In the genomic region with DNA sequence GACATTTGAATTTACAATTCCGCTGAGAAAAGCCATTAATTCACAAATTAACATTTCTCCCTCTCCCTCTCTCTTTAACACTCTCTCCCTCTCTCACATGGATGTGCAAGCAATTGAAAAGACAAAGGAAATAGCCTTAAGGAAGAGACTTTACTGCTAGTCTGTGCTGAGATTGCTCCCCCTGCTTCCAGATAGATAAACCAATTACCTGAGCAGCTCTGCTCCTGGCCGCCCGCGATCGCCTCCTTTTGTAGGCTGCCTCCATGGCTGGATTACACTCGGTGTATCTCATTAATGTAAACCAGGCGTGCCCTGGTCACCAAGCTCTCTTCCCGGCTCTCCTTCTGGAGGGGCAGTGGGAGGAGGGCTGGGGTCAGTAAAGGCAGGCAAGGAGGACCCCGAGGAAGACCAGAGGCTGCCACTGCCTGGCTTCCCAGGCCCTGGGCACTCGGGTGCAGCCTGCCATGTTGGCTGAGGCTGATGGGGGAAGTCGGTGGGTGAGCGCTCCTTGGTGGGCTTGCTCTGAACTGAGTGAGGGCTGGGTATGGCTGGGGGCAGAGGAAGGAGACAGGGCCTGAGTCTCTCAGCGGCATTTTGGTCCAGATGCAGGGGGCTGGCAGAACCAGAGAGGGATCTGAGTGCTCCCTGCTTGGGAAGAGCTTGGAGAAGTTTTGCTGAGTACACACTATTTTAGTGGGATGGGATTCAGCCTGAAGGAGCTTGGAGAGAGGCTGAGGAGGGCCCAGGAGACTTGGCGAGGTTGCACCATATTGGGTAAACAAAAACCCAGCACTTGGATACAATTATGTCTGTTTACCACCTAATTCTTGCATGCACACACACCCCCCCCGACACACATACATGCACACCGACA, we compare ENCODE assay signal across 21 cellular contexts. TPM values are rescaled to one million over a fixed set of nuclear protein-coding genes. Genes with fewer than 3 reads are reported as not detected.
A peak's percentile ranks its signal among the peaks of the same experiment; 100 is the strongest.
DNase-seq lines count a peak whose midpoint lies in the region; ATAC-seq, FAIRE-seq and TF ChIP-seq lines count a peak whose summit lies in the region.
"Had no signal": no experiment of that assay in that cellular context is flagged by ENCODE, and none has a peak within 500 bp of the region (broad histone marks: within the 10 kb centered on the region; RNA-seq: fewer than 3 reads in every experiment).

No MANE protein-coding gene starts in this region.

- TF ChIP-seq RAD21 in SK-N-SH (IDR thresholded peaks at IDR 0.05; ENCODE audit: low read length), result peak; percentile 30; the same call in 1 of the 2 replicates

- TF ChIP-seq CTCF in SK-N-SH (IDR thresholded peaks at IDR 0.05) (no peak), kidney (IDR thresholded peaks at IDR 0.05; ENCODE audit: borderline replicate concordance, extremely low read depth, insufficient read depth) (no peak), type B pancreatic cell (conservative IDR thresholded peaks at IDR 0.05) (no peak)

- H2AFZ ChIP-seq in SK-N-SH (ENCODE audit: low read depth), result no peak overlapping the region

- WGBS in SK-N-SH (ENCODE audit: low lambda C conversion rate), result 39% methylated on average over 16 of the region's 16 CpGs

- H3K4me1 Mint-ChIP-seq in type B pancreatic cell (ENCODE audit: unreplicated experiment), result peaks cover 35% of the 10 kb centered on the region

- peaks cover 0 to 57% of the 10 kb centered on the region in 2 experiments; a peak in 1 of 4 replicates for H3K4me1 ChIP-seq in SK-N-SH (ENCODE audit: control insufficient read depth in 1 of 2, insufficient read depth in 2 of 2, low read depth in 1 of 2, low read length in 1 of 2)
- peaks cover 10 to 19% of the 10 kb centered on the region in 2 donors for H3K4me1 ChIP-seq in kidney (ENCODE audit: control insufficient read depth in 1 of 2, insufficient read depth in 1 of 2, low read depth in 1 of 2, low read length in 2 of 2)

- no peaks in the 10 kb centered on the region for H3F3A ChIP-seq in SK-N-SH (replicated peaks; ENCODE audit: insufficient read depth)

- H3K79me2 ChIP-seq in SK-N-SH (ENCODE audit: insufficient read depth), result no peaks in the 10 kb centered on the region

- peaks cover 36% of the 10 kb centered on the region for H3K27me3 Mint-ChIP-seq in type B pancreatic cell

- H3K4me2 ChIP-seq in SK-N-SH, result no peak overlapping the region
- H3K4me2 ChIP-seq: KMS-11 had no signal

- peak; percentile 77 for DNase-seq in SK-N-SH
- DNase-seq in SK-N-DZ (ENCODE audit: low spot score), result peak; percentile 68
- DNase-seq in kidney, result peak; percentile 43
- no peak for DNase-seq in type B pancreatic cell (ENCODE audit: extremely low spot score, unreplicated experiment)
- no peak for DNase-seq in KG1 (lab: John Stamatoyannopoulos, UW)
- no peak for DNase-seq in COLO668 (lab: John Stamatoyannopoulos, UW; ENCODE audit: unreplicated experiment)
- DNase-seq in NCI-H146 (lab: John Stamatoyannopoulos, UW), result no peak
- DNase-seq: C1 segment of cervical spinal cord, DMS53, NCI-H1105, NCI-H187, NCI-H446 treated with DMSO at 0.1 percent for 48 hours, NCI-H774, SHP77 had no signal

- no peaks in the 10 kb centered on the region for H3K36me3 ChIP-seq in SK-N-SH (replicated peaks in 1 of 2; ENCODE audit: control insufficient read depth in 1 of 2, insufficient read depth in 2 of 2, low read length in 1 of 2)
- peaks cover 12 to 19% of the 10 kb centered on the region in 2 donors for H3K36me3 ChIP-seq in kidney (ENCODE audit: control insufficient read depth in 1 of 2, insufficient read depth in 2 of 2, low read length in 2 of 2)

- peak overlapping the region in 1 of 2 experiments; percentile 80; a peak in 2 of 4 replicates for H3K27ac ChIP-seq in SK-N-SH (ENCODE audit: low read depth in 2 of 2, low read length in 1 of 2)
- no peak overlapping the region for H3K27ac ChIP-seq in kidney (ENCODE audit: low read depth in 2 of 2, low read length in 2 of 2)
- H3K27ac ChIP-seq: 22Rv1, KMS-11 had no signal

- no peaks in the 10 kb centered on the region for H3K9me2 ChIP-seq in SK-N-SH

- no peak for FAIRE-seq in kidney (lab: Jason Lieb, UNC)
- FAIRE-seq: GM19239, HTR-8/SVneo, RCC 7860 had no signal

- TF ChIP-seq EP300 in SK-N-SH (IDR thresholded peaks at IDR 0.05; ENCODE audit: borderline replicate concordance in 1 of 2, low read depth in 1 of 2, low read length in 1 of 2), result no peak

- peak overlapping the region; percentile 34 for H3K27ac Mint-ChIP-seq in type B pancreatic cell

- H3K36me3 Mint-ChIP-seq in type B pancreatic cell, result no peaks in the 10 kb centered on the region

- CTCF ChIA-PET in SK-N-SH (lab: Yijun Ruan, JAX), result interaction anchor here (0.7 to 1.7 kb wide), 13 partner anchors 10 to 118 kb away, joined by 3 to 8 read pairs (median 3); no protein-coding TSS in a partner anchor

- intact Hi-C loops in kidney (cut with DNase I), result no loop called here

- no peak overlapping the region for H3K9ac ChIP-seq in SK-N-SH
- H3K9ac ChIP-seq in kidney (ENCODE audit: low read length in 2 of 2), result no peak overlapping the region
- H3K9ac ChIP-seq: KMS-11 had no signal

- H3K27me3 ChIP-seq in SK-N-SH (ENCODE audit: insufficient read depth), result peaks cover 18% of the 10 kb centered on the region; the same call in 1 of the 2 replicates

- H3K4me3 Mint-ChIP-seq in type B pancreatic cell, result no peak overlapping the region

- H4K20me1 ChIP-seq in SK-N-SH (ENCODE audit: insufficient read depth), result no peaks in the 10 kb centered on the region

- H3K9me3 ChIP-seq in SK-N-SH (no peaks in the 10 kb centered on the region), kidney (ENCODE audit: control insufficient read depth in 1 of 2, low read length in 2 of 2) (no peaks in the 10 kb centered on the region)

- no peak overlapping the region for H3K4me3 ChIP-seq in SK-N-SH (ENCODE audit: low read depth in 2 of 2, low read length in 1 of 2)
- H3K4me3 ChIP-seq in kidney (ENCODE audit: low read length in 2 of 2), result no peak overlapping the region

- H3K9me3 Mint-ChIP-seq in type B pancreatic cell, result no peaks in the 10 kb centered on the region

- no peak for ATAC-seq in SK-N-SH treated with all-trans-retinoic acid at 6 μM for 48 hours

- POLR2A ChIA-PET in SK-N-SH (lab: Yijun Ruan, JAX), result interaction anchor here (0.8 to 1.1 kb wide), 2 partner anchors 18 to 75 kb away, joined by 3 read pairs; no protein-coding TSS in a partner anchor

TF ChIP-seq in SK-N-SH, 30 proteins besides CTCF, POLR2A, EP300 and RAD21:
- TF ChIP-seq EZH2phosphoT487 (IDR thresholded peaks at IDR 0.05; ENCODE audit: borderline replicate concordance, low read depth) (no peak), GATA2 (CRISPR knock-in tag; IDR thresholded peaks at IDR 0.05) (peak; percentile 71)

TF ChIP-seq in SK-N-SH treated with all-trans-retinoic acid at 6 μM for 48 hours, 23 proteins besides CTCF, POLR2A, EP300 and RAD21 (continues in another document):
- TF ChIP-seq GLIS3 (CRISPR knock-in tag; IDR thresholded peaks at IDR 0.05), result no peak
- TF ChIP-seq ZFP3 (CRISPR knock-in tag; IDR thresholded peaks at IDR 0.05), result no peak
- no peak for TF ChIP-seq CREB5 (CRISPR knock-in tag; IDR thresholded peaks at IDR 0.05; ENCODE audit: low read depth)
- TF ChIP-seq ZC3H10 (CRISPR knock-in tag; IDR thresholded peaks at IDR 0.05), result no peak
- TF ChIP-seq ZFP30 (CRISPR knock-in tag; IDR thresholded peaks at IDR 0.05), result no peak
- TF ChIP-seq, protein P1, sequence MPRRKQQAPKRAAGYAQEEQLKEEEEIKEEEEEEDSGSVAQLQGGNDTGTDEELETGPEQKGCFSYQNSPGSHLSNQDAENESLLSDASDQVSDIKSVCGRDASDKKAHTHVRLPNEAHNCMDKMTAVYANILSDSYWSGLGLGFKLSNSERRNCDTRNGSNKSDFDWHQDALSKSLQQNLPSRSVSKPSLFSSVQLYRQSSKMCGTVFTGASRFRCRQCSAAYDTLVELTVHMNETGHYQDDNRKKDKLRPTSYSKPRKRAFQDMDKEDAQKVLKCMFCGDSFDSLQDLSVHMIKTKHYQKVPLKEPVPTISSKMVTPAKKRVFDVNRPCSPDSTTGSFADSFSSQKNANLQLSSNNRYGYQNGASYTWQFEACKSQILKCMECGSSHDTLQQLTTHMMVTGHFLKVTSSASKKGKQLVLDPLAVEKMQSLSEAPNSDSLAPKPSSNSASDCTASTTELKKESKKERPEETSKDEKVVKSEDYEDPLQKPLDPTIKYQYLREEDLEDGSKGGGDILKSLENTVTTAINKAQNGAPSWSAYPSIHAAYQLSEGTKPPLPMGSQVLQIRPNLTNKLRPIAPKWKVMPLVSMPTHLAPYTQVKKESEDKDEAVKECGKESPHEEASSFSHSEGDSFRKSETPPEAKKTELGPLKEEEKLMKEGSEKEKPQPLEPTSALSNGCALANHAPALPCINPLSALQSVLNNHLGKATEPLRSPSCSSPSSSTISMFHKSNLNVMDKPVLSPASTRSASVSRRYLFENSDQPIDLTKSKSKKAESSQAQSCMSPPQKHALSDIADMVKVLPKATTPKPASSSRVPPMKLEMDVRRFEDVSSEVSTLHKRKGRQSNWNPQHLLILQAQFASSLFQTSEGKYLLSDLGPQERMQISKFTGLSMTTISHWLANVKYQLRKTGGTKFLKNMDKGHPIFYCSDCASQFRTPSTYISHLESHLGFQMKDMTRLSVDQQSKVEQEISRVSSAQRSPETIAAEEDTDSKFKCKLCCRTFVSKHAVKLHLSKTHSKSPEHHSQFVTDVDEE (CRISPR knock-in tag; IDR thresholded peaks at IDR 0.05), result no peak
- TF ChIP-seq ZNF8 (CRISPR knock-in tag; IDR thresholded peaks at IDR 0.05), result no peak
- no peak for TF ChIP-seq OSR1 (CRISPR knock-in tag; IDR thresholded peaks at IDR 0.05)
- TF ChIP-seq TCF4 (CRISPR knock-in tag; IDR thresholded peaks at IDR 0.05; ENCODE audit: borderline replicate concordance), result no peak
- TF ChIP-seq SNAI2 (CRISPR knock-in tag; IDR thresholded peaks at IDR 0.05), result no peak
- no peak for TF ChIP-seq BACH2 (CRISPR knock-in tag; IDR thresholded peaks at IDR 0.05; ENCODE audit: borderline replicate concordance)
- no peak for TF ChIP-seq ISL1 (CRISPR knock-in tag; IDR thresholded peaks at IDR 0.05)

RNA-seq across cellular contexts. Expression of gene PAX2, which starts 42.9 kb away (rescaled TPM):
- polyA plus RNA-seq in SK-N-SH (2012; rRNA removed), result not detected in 2 replicates
- polyA plus RNA-seq in SK-N-SH (2012; cell fraction: cytosol; rRNA removed), result not detected in 2 replicates
- 0.08 TPM in 1 of 2 replicates, not detected in the other for polyA plus RNA-seq in SK-N-SH (2012; cell fraction: nucleus; rRNA removed)
- polyA plus RNA-seq in SK-N-DZ (2014; cell fraction: cytosol; rRNA removed), result not detected in 2 replicates
- polyA plus RNA-seq in SK-N-DZ (2014; cell fraction: nucleus; rRNA removed), result not detected in 2 replicates
- total RNA-seq in kidney, result 102 TPM
- polyA plus RNA-seq in kidney (ENCODE audit: insufficient read depth, low read depth, low replicate concordance), result 28.3 TPM
- total RNA-seq in type B pancreatic cell (ENCODE audit: low replicate concordance), result 0.19 and 4.4 TPM in 2 replicates
- total RNA-seq: MCF 10A had no signal

Comparison
In these comparisons a context has a peak if more than half of its experiments do, and no peak if none do; other contexts are left out.
1. DNase-seq: peak in SK-N-SH (single experiment), SK-N-DZ (single experiment) and kidney (single experiment); none in type B pancreatic cell (single experiment), KG1 (single experiment), COLO668 (single experiment) and NCI-H146 (single experiment).
2. RNA of gene PAX2, which starts 42.9 kb away (total RNA-seq): 102 TPM in kidney (single experiment); 0.19 to 4.4 TPM in type B pancreatic cell; every median in the first group is over 10 times any median in the second.